Comparison of ENCODE assay signal across 8 cellular contexts in genomic region chr14:22837059-22837749, GRCh38. TPM values are rescaled to one million over a fixed set of nuclear protein-coding genes. Genes with fewer than 3 reads are reported as not detected.
A peak's percentile ranks its signal among the peaks of the same experiment; 100 is the strongest.
DNase-seq lines count a peak whose midpoint lies in the region; ATAC-seq, FAIRE-seq and TF ChIP-seq lines count a peak whose summit lies in the region.

No MANE protein-coding gene starts in this region.

- 1 to 2% methylated on average over 60 of the region's 60 CpGs for WGBS in pancreas, 2 donors

- H3K27ac Mint-ChIP-seq in activated T-helper 1 cell treated with anti-CD3 and anti-CD28 coated beads, Interleukin-12 subunit alpha, Interleukin-12 subunit beta, Interleukin-2, Interleukin-4 antibody, amounts not matched to agents 30 ng/mL and 10 ng/mL and 1 ng/mL, durations not matched to agents 14 hours and 24 hours and 36 hours = no peak overlapping the region

- H3K4me3 ChIP-seq in pancreas = peak overlapping the region; percentile 38 to 90 (median 82)

- H3K9me3 ChIP-seq in pancreas = no peaks in the 10 kb centered on the region

- H3K9me3 Mint-ChIP-seq in activated T-helper 1 cell treated with anti-CD3 and anti-CD28 coated beads, Interleukin-12 subunit alpha, Interleukin-12 subunit beta, Interleukin-2, Interleukin-4 antibody, amounts not matched to agents 30 ng/mL and 10 ng/mL and 1 ng/mL, durations not matched to agents 14 hours and 24 hours and 36 hours = no peaks in the 10 kb centered on the region

- peak; percentile 74 to 86 (median 80) for ATAC-seq in pancreas
- no peak for ATAC-seq in GM18861 (IDR thresholded peaks at IDR 0.05; ENCODE audit: unreplicated experiment)
- ATAC-seq in HG03354 (IDR thresholded peaks at IDR 0.05; ENCODE audit: poor library complexity, severe bottlenecking, unreplicated experiment) = no peak

- H3K4me1 ChIP-seq in pancreas = peaks cover 0 to 16% (median 0%) of the 10 kb centered on the region in 3 donors

- peak overlapping the region; percentile 72 for H3K4me3 Mint-ChIP-seq in activated T-helper 1 cell treated with anti-CD3 and anti-CD28 coated beads, Interleukin-12 subunit alpha, Interleukin-12 subunit beta, Interleukin-2, Interleukin-4 antibody, amounts not matched to agents 30 ng/mL and 10 ng/mL and 1 ng/mL, durations not matched to agents 14 hours and 24 hours and 36 hours

- no peaks in the 10 kb centered on the region for H3K27me3 ChIP-seq in pancreas

- H3K36me3 ChIP-seq in pancreas = peaks cover 0 to 10% (median 4%) of the 10 kb centered on the region in 3 donors

- TF ChIP-seq CTCF in pancreas (IDR thresholded peaks at IDR 0.05) = no peak

- FAIRE-seq in pancreas (lab: Jason Lieb, UNC) = no peak

- DNase-seq in activated CD8-positive, alpha-beta memory T cell treated with anti-CD3 and anti-CD28 coated beads, Interleukin-2, amount 50 U/mL, for 4 hours = peak; percentile 29
- DNase-seq in activated CD8-positive, alpha-beta memory T cell treated with anti-CD3 and anti-CD28 coated beads, Interleukin-2, amount 50 U/mL, for 48 hours = no peak
- DNase-seq in activated T-helper 1 cell treated with anti-CD3 and anti-CD28 coated beads, Interleukin-12 subunit alpha, Interleukin-12 subunit beta, Interleukin-2, Interleukin-4 antibody, amounts not matched to agents 30 ng/mL and 10 ng/mL and 1 ng/mL, durations not matched to agents 14 hours and 24 hours and 36 hours (ENCODE audit: low spot score) = no peak
- DNase-seq in glomerular visceral epithelial cell (ENCODE audit: extremely low spot score) (peak; percentile 28), pancreas (peak in 5 of 6 donors; percentile 64 to 86 (median 68)), SKM-1 treated with dmso at 0.1 percent for 144 hours (lab: John Stamatoyannopoulos, UW; ENCODE audit: unreplicated experiment) (no peak)

- peaks cover 13% of the 10 kb centered on the region for H3K27me3 Mint-ChIP-seq in activated T-helper 1 cell treated with anti-CD3 and anti-CD28 coated beads, Interleukin-12 subunit alpha, Interleukin-12 subunit beta, Interleukin-2, Interleukin-4 antibody, amounts not matched to agents 30 ng/mL and 10 ng/mL and 1 ng/mL, durations not matched to agents 14 hours and 24 hours and 36 hours (ENCODE audit: insufficient read depth)

- H3K4me1 Mint-ChIP-seq in activated T-helper 1 cell treated with anti-CD3 and anti-CD28 coated beads, Interleukin-12 subunit alpha, Interleukin-12 subunit beta, Interleukin-2, Interleukin-4 antibody, amounts not matched to agents 30 ng/mL and 10 ng/mL and 1 ng/mL, durations not matched to agents 14 hours and 24 hours and 36 hours (ENCODE audit: low read depth) = peaks cover 5% of the 10 kb centered on the region

- H3K27ac ChIP-seq in pancreas = peak overlapping the region; percentile 72 to 87 (median 80)

- intact Hi-C loops in activated T-helper 1 cell treated with anti-CD3 and anti-CD28 coated beads, Interleukin-12 subunit alpha, Interleukin-12 subunit beta, Interleukin-2, Interleukin-4 antibody, amounts not matched to agents 30 ng/mL and 10 ng/mL and 1 ng/mL, durations not matched to agents 14 hours and 24 hours and 36 hours (cut with micrococcal nuclease) = no loop called here
- intact Hi-C loops in pancreas (cut with DNase I) = no loop called here

- H3K36me3 Mint-ChIP-seq in activated T-helper 1 cell treated with anti-CD3 and anti-CD28 coated beads, Interleukin-12 subunit alpha, Interleukin-12 subunit beta, Interleukin-2, Interleukin-4 antibody, amounts not matched to agents 30 ng/mL and 10 ng/mL and 1 ng/mL, durations not matched to agents 14 hours and 24 hours and 36 hours (ENCODE audit: low read depth) = peaks cover 18% of the 10 kb centered on the region

RNA-seq across cellular contexts. Expression of gene MMP14, which starts 0.8 kb away (rescaled TPM):
- 1.5 and 2.6 TPM in 2 replicates for total RNA-seq in activated T-helper 1 cell treated with anti-CD3 and anti-CD28 coated beads, Interleukin-12 subunit alpha, Interleukin-12 subunit beta, Interleukin-2, Interleukin-4 antibody, amounts not matched to agents 30 ng/mL and 10 ng/mL and 1 ng/mL, durations not matched to agents 14 hours and 24 hours and 36 hours
- total RNA-seq in pancreas = 100 to 1,000 TPM in 1 of 6 donors, 10 to 100 TPM in 5; 21.5 to 146 (median 34.0) TPM
- 10 to 100 TPM; 18.7 to 61.8 TPM for polyA plus RNA-seq in pancreas

RNA-seq across cellular contexts. Expression of gene MRPL52, which starts 7.5 kb away (rescaled TPM):
- 187 and 196 TPM in 2 replicates for total RNA-seq in activated T-helper 1 cell treated with anti-CD3 and anti-CD28 coated beads, Interleukin-12 subunit alpha, Interleukin-12 subunit beta, Interleukin-2, Interleukin-4 antibody, amounts not matched to agents 30 ng/mL and 10 ng/mL and 1 ng/mL, durations not matched to agents 14 hours and 24 hours and 36 hours
- total RNA-seq in pancreas = 10 to 100 TPM; 29.1 to 47.6 (median 43.0) TPM
- polyA plus RNA-seq in pancreas = 10 to 100 TPM; 57.1 to 85.0 TPM

RNA-seq across cellular contexts. Expression of gene SLC7A7, which starts 22.0 kb away (rescaled TPM):
- 0.61 TPM in 1 of 2 replicates, not detected in the other for total RNA-seq in activated T-helper 1 cell treated with anti-CD3 and anti-CD28 coated beads, Interleukin-12 subunit alpha, Interleukin-12 subunit beta, Interleukin-2, Interleukin-4 antibody, amounts not matched to agents 30 ng/mL and 10 ng/mL and 1 ng/mL, durations not matched to agents 14 hours and 24 hours and 36 hours
- 10 to 100 TPM in 1 of 6 donors, 1 to 10 TPM in 5; 2.9 to 13.1 (median 5.7) TPM for total RNA-seq in pancreas
- 1 to 10 TPM; 4.9 to 9.9 TPM for polyA plus RNA-seq in pancreas

RNA-seq across cellular contexts. Expression of gene LRP10, which starts 34.3 kb away (rescaled TPM):
- total RNA-seq in activated T-helper 1 cell treated with anti-CD3 and anti-CD28 coated beads, Interleukin-12 subunit alpha, Interleukin-12 subunit beta, Interleukin-2, Interleukin-4 antibody, amounts not matched to agents 30 ng/mL and 10 ng/mL and 1 ng/mL, durations not matched to agents 14 hours and 24 hours and 36 hours = 44.6 and 46.0 TPM in 2 replicates
- 10 to 100 TPM; 49.5 to 86.2 (median 52.5) TPM for total RNA-seq in pancreas
- 10 to 100 TPM; 14.7 to 22.7 TPM for polyA plus RNA-seq in pancreas

RNA-seq across cellular contexts. Expression of gene REM2, which starts 45.8 kb away (rescaled TPM):
- total RNA-seq in activated T-helper 1 cell treated with anti-CD3 and anti-CD28 coated beads, Interleukin-12 subunit alpha, Interleukin-12 subunit beta, Interleukin-2, Interleukin-4 antibody, amounts not matched to agents 30 ng/mL and 10 ng/mL and 1 ng/mL, durations not matched to agents 14 hours and 24 hours and 36 hours = 0.39 TPM in 1 of 2 replicates, not detected in the other
- total RNA-seq in pancreas = under 1 TPM in 5 of 6 donors, not detected in 1; 0.16 to 0.41 (median 0.28) TPM
- polyA plus RNA-seq in pancreas = 1 to 10 TPM in 1 of 2 donors, under 1 TPM in 1; 0.72 to 2.5 TPM

Comparison
In these comparisons a context has a peak if more than half of its experiments do, and no peak if none do; other contexts are left out.
1. DNase-seq: peak in activated CD8-positive, alpha-beta memory T cell treated with anti-CD3 and anti-CD28 coated beads, Interleukin-2, amount 50 U/mL, for 4 hours (single experiment), glomerular visceral epithelial cell (single experiment) and pancreas (5 of 6); none in activated CD8-positive, alpha-beta memory T cell treated with anti-CD3 and anti-CD28 coated beads, Interleukin-2, amount 50 U/mL, for 48 hours (single experiment), activated T-helper 1 cell treated with anti-CD3 and anti-CD28 coated beads, Interleukin-12 subunit alpha, Interleukin-12 subunit beta, Interleukin-2, Interleukin-4 antibody, amounts not matched to agents 30 ng/mL and 10 ng/mL and 1 ng/mL, durations not matched to agents 14 hours and 24 hours and 36 hours (single experiment) and SKM-1 treated with dmso at 0.1 percent for 144 hours (single experiment).
2. ATAC-seq: peak in pancreas (4 of 4); none in GM18861 (single experiment) and HG03354 (single experiment).